In genomic region chr17:39687546-39688474, GRCh38 we compare ENCODE assay signal across 8 cellular contexts. TPM values are rescaled to one million over a fixed set of nuclear protein-coding genes. Genes with fewer than 3 reads are reported as not detected.
A peak's percentile ranks its signal among the peaks of the same experiment; 100 is the strongest.
DNase-seq lines count a peak whose midpoint lies in the region; ATAC-seq and TF ChIP-seq lines count a peak whose summit lies in the region.

TSS of gene PGAP3 (minus strand) at chr17:39688057. CDS start at chr17:39688014, 43 bp downstream.

- POLR2A ChIA-PET in CD8-positive, alpha-beta T cell (lab: Charles Lee): interaction anchor here (0.7 to 2.7 kb wide), 13 partner anchors 8 to 452 kb away, joined by 3 to 13 read pairs (median 4); partner anchors contain the start of genes CASC3, ERBB2, MIEN1 and PNMT
- POLR2A ChIA-PET in activated CD8-positive, alpha-beta T cell treated with anti-CD3 and anti-CD28 coated beads for 36 hours (lab: Charles Lee): interaction anchor here (0.7 to 2.7 kb wide), 13 partner anchors 8 to 125 kb away, joined by 3 to 15 read pairs (median 3); partner anchors contain the start of genes ERBB2 and MIEN1

- H3K4me1 Mint-ChIP-seq in CD8-positive, alpha-beta T cell (ENCODE audit: low read depth): peaks cover 27% of the 10 kb centered on the region
- peaks cover 20% of the 10 kb centered on the region for H3K4me1 Mint-ChIP-seq in activated CD8-positive, alpha-beta T cell treated with anti-CD3 and anti-CD28 coated beads for 36 hours (ENCODE audit: low read depth)

- H3K36me3 Mint-ChIP-seq in CD8-positive, alpha-beta T cell: peaks cover 35% of the 10 kb centered on the region
- peaks cover 8% of the 10 kb centered on the region for H3K36me3 Mint-ChIP-seq in activated CD8-positive, alpha-beta T cell treated with anti-CD3 and anti-CD28 coated beads for 36 hours (ENCODE audit: low read depth)

- peak within 1 kb of the TSS; percentile 98 for H3K27ac Mint-ChIP-seq in CD8-positive, alpha-beta T cell
- H3K27ac Mint-ChIP-seq in activated CD8-positive, alpha-beta T cell treated with anti-CD3 and anti-CD28 coated beads for 36 hours: peak within 1 kb of the TSS; percentile 93

- H3K4me3 ChIP-seq in CD8-positive, alpha-beta T cell (ENCODE audit: low read depth, low read length): peak within 1 kb of the TSS; percentile 85
- H3K4me3 ChIP-seq in ectodermal cell (ENCODE audit: insufficient read depth, low read depth, low read length): peak within 1 kb of the TSS; percentile 57
- peak within 1 kb of the TSS; percentile 69 for H3K4me3 ChIP-seq in lung

- DNase-seq in CD8-positive, alpha-beta T cell: peak; percentile 54 to 90 (median 82)
- DNase-seq in NCI-H82 (lab: John Stamatoyannopoulos, UW) (peak; percentile 97), lung (ENCODE audit: low spot score) (peak; percentile 85)
- peak; percentile 96 for DNase-seq in activated CD8-positive, alpha-beta T cell treated with anti-CD3 and anti-CD28 coated beads for 36 hours
- peak; percentile 67 to 84 (median 69) for DNase-seq in stimulated activated CD4-positive, alpha-beta T cell treated with anti-CD3 and anti-CD28 coated beads, TNF-alpha, amount 100 ng/mL, for 24 hours (ENCODE audit: low read depth in 3 of 3)

- 15 to 20% methylated on average over 45 of the region's 45 CpGs for WGBS in ectodermal cell, 2 experiments
- WGBS in lung, 2 donors: 3 to 7% methylated on average over 39 to 45 of the region's 45 CpGs

- no peaks in the 10 kb centered on the region for H3K9me3 ChIP-seq in CD8-positive, alpha-beta T cell (ENCODE audit: low read length)
- H3K9me3 ChIP-seq in ectodermal cell (ENCODE audit: control insufficient read depth, low read length) (no peaks in the 10 kb centered on the region), lung (ENCODE audit: control insufficient read depth in 2 of 2, insufficient read depth in 1 of 2, low read length in 1 of 2) (no peaks in the 10 kb centered on the region)

- H3K9me3 Mint-ChIP-seq in CD8-positive, alpha-beta T cell: no peaks in the 10 kb centered on the region
- H3K9me3 Mint-ChIP-seq in activated CD8-positive, alpha-beta T cell treated with anti-CD3 and anti-CD28 coated beads for 36 hours: no peaks in the 10 kb centered on the region

- no peaks in the 10 kb centered on the region for H3K27me3 Mint-ChIP-seq in CD8-positive, alpha-beta T cell (ENCODE audit: low read depth)
- H3K27me3 Mint-ChIP-seq in activated CD8-positive, alpha-beta T cell treated with anti-CD3 and anti-CD28 coated beads for 36 hours: no peaks in the 10 kb centered on the region

- H3K4me1 ChIP-seq in CD8-positive, alpha-beta T cell (ENCODE audit: insufficient read depth, low read length): peaks cover 17% of the 10 kb centered on the region
- H3K4me1 ChIP-seq in ectodermal cell (ENCODE audit: control insufficient read depth, insufficient read depth, low read length) (peaks cover 10% of the 10 kb centered on the region), lung (ENCODE audit: control insufficient read depth in 2 of 2, insufficient read depth in 2 of 2, low read length in 2 of 2) (peaks cover 2 to 12% of the 10 kb centered on the region in 2 donors)

- TF ChIP-seq CTCF in CD8-positive, alpha-beta T cell (IDR thresholded peaks at IDR 0.05): no peak
- TF ChIP-seq CTCF in activated CD8-positive, alpha-beta T cell treated with anti-CD3 and anti-CD28 coated beads for 36 hours (IDR thresholded peaks at IDR 0.05): no peak
- no peak for TF ChIP-seq CTCF in lung (IDR thresholded peaks at IDR 0.05; ENCODE audit: control extremely low read depth, extremely low read depth)

- CTCF ChIA-PET in CD8-positive, alpha-beta T cell (lab: Charles Lee): interaction anchor here (0.6 to 2.0 kb wide), 10 partner anchors 9 to 69 kb away, joined by 3 to 10 read pairs (median 3); partner anchors contain the start of genes MIEN1 and PNMT
- CTCF ChIA-PET in activated CD8-positive, alpha-beta T cell treated with anti-CD3 and anti-CD28 coated beads for 36 hours (lab: Charles Lee): interaction anchor here (1.0 to 2.6 kb wide), 10 partner anchors 9 to 66 kb away, joined by 3 to 9 read pairs (median 4); no protein-coding TSS in a partner anchor

- intact Hi-C loops in CD8-positive, alpha-beta T cell (cut with DNase I, micrococcal nuclease): loop anchor here (1.0 to 5.0 kb wide), 6 partner anchors 42 to 292 kb away; partner anchors contain the start of genes MIEN1 (in 2 of the 2), STARD3 (in 2 of the 2) and PSMD3 (in 1 of the 2)
- intact Hi-C loops in activated CD8-positive, alpha-beta T cell treated with anti-CD3 and anti-CD28 coated beads for 36 hours (cut with micrococcal nuclease): loop anchor here (5.0 kb wide), 1 partner anchor 44 kb away; the partner anchor contains the start of gene MIEN1

- H3K4me3 Mint-ChIP-seq in CD8-positive, alpha-beta T cell: peak within 1 kb of the TSS; percentile 97
- peak within 1 kb of the TSS; percentile 93 for H3K4me3 Mint-ChIP-seq in activated CD8-positive, alpha-beta T cell treated with anti-CD3 and anti-CD28 coated beads for 36 hours

- H3K27ac ChIP-seq in CD8-positive, alpha-beta T cell (ENCODE audit: low read depth, low read length): peak within 1 kb of the TSS; percentile 80
- H3K27ac ChIP-seq in ectodermal cell (ENCODE audit: insufficient read depth, low read depth, low read length, poor library complexity, severe bottlenecking) (no peak within 1 kb of the TSS), lung (ENCODE audit: low read depth in 1 of 2, low read length in 1 of 2) (peak within 1 kb of the TSS; percentile 95 to 97)

- ATAC-seq in CD8-positive, alpha-beta T cell: peak; percentile 93
- ATAC-seq in GM19452 (IDR thresholded peaks at IDR 0.05; ENCODE audit: unreplicated experiment) (peak; percentile 84), HG03575 (IDR thresholded peaks at IDR 0.05; ENCODE audit: extremely low read depth, insufficient number of reproducible peaks, low FRiP score, unreplicated experiment) (peak; percentile 47), lung (ENCODE audit: insufficient read depth, low FRiP score) (peak; percentile 91)
- ATAC-seq in activated CD8-positive, alpha-beta T cell treated with anti-CD3 and anti-CD28 coated beads for 36 hours: peak; percentile 97

- no peaks in the 10 kb centered on the region for H3K27me3 ChIP-seq in CD8-positive, alpha-beta T cell (ENCODE audit: insufficient read depth, low read length)
- H3K27me3 ChIP-seq in ectodermal cell (ENCODE audit: control insufficient read depth, insufficient read depth, low read length, poor library complexity, severe bottlenecking) (no peaks in the 10 kb centered on the region), lung (ENCODE audit: control insufficient read depth, insufficient read depth) (no peaks in the 10 kb centered on the region)

- no peaks in the 10 kb centered on the region for H3K36me3 ChIP-seq in CD8-positive, alpha-beta T cell (ENCODE audit: insufficient read depth, low read length)
- H3K36me3 ChIP-seq in ectodermal cell (ENCODE audit: control insufficient read depth, insufficient read depth, low read length): no peaks in the 10 kb centered on the region
- H3K36me3 ChIP-seq in lung (ENCODE audit: control insufficient read depth in 2 of 2, insufficient read depth in 2 of 2, low read length in 2 of 2): peaks cover 0 to 17% of the 10 kb centered on the region in 2 donors

RNA-seq across cellular contexts. Expression of gene PGAP3, which starts in this region (rescaled TPM):
- total RNA-seq in CD8-positive, alpha-beta T cell: 10 to 100 TPM; 20.9 to 22.6 TPM
- 1 to 10 TPM; 6.4 to 7.4 TPM for total RNA-seq in activated CD8-positive, alpha-beta T cell treated with anti-CD3 and anti-CD28 coated beads for 36 hours
- 20.3 TPM for polyA plus RNA-seq in ectodermal cell (2013, experiment 1 of 4)
- polyA plus RNA-seq in ectodermal cell (2013, experiment 2 of 4): 17.9 TPM
- 13.2 TPM for polyA plus RNA-seq in ectodermal cell (2013, experiment 3 of 4)
- polyA plus RNA-seq in ectodermal cell (2013, experiment 4 of 4): 16.9 TPM
- total RNA-seq in lung: 10 to 100 TPM; 17.0 to 39.7 TPM
- 10 to 100 TPM; 15.9 to 35.8 TPM for polyA plus RNA-seq in lung

Comparison
In these comparisons a context has a peak if more than half of its experiments do, and no peak if none do; other contexts are left out.
1. ATAC-seq: peak in every context shown above with its lines; median percentile 97 in activated CD8-positive, alpha-beta T cell treated with anti-CD3 and anti-CD28 coated beads for 36 hours; 93 in CD8-positive, alpha-beta T cell; 91 in lung; 84 in GM19452; 47 in HG03575.